8 cellular contexts compared by ENCODE assay signal in genomic region chr11:125494987-125495725, GRCh38. TPM values are rescaled to one million over a fixed set of nuclear protein-coding genes. Genes with fewer than 3 reads are reported as not detected.
DNase-seq lines count a peak whose midpoint lies in the region; ATAC-seq and TF ChIP-seq lines count a peak whose summit lies in the region.

No MANE protein-coding gene starts in this region.

- H3K9ac ChIP-seq in BLaER1 = no peak overlapping the region

- TF ChIP-seq CTCF in fibroblast of pulmonary artery (IDR thresholded peaks at IDR 0.05; ENCODE audit: low read length, missing control alignments) (no peak), uterus (IDR thresholded peaks at IDR 0.05) (no peak)

- peak; percentile 33 to 35 for DNase-seq in activated T-cell treated with anti-CD3 and anti-CD28 coated beads, Interleukin-2, amount 50 U/mL, for 48 hours
- DNase-seq in fibroblast of pulmonary artery (ENCODE audit: low read depth) = peak; percentile 40
- DNase-seq in uterus = peak; percentile 35 to 47
- DNase-seq in NCI-H1436 treated with DMSO at 0.1 percent for 48 hours (lab: John Stamatoyannopoulos, UW) = no peak
- DNase-seq in SKM-1 treated with dmso at 0.1 percent for 144 hours (lab: John Stamatoyannopoulos, UW; ENCODE audit: unreplicated experiment) = no peak

- no peaks in the 10 kb centered on the region for H3K4me1 ChIP-seq in BLaER1
- H3K4me1 ChIP-seq in muscle layer of duodenum (ENCODE audit: control insufficient read depth in 1 of 2, insufficient read depth in 2 of 2, low read length in 2 of 2) = peaks cover 6 to 24% of the 10 kb centered on the region in 2 donors
- no peaks in the 10 kb centered on the region for H3K4me1 ChIP-seq in uterus

- intact Hi-C loops in uterus (cut with DNase I; ENCODE audit: low total_unique reads) = no loop called here

- no peaks in the 10 kb centered on the region for H4K20me1 ChIP-seq in BLaER1

- peak; percentile 33 for ATAC-seq in GM21723 (IDR thresholded peaks at IDR 0.05; ENCODE audit: unreplicated experiment)

- H3K9me3 ChIP-seq in BLaER1 (peaks cover 17% of the 10 kb centered on the region), muscle layer of duodenum (ENCODE audit: control insufficient read depth in 1 of 2, low read length in 2 of 2) (no peaks in the 10 kb centered on the region), uterus (no peaks in the 10 kb centered on the region)

- no peaks in the 10 kb centered on the region for H3K36me3 ChIP-seq in BLaER1
- no peaks in the 10 kb centered on the region for H3K36me3 ChIP-seq in muscle layer of duodenum (ENCODE audit: control insufficient read depth in 1 of 2, insufficient read depth in 2 of 2, low read length in 2 of 2)
- no peaks in the 10 kb centered on the region for H3K36me3 ChIP-seq in uterus

- H3K27ac ChIP-seq in BLaER1 (no peak overlapping the region), muscle layer of duodenum (ENCODE audit: low read length) (no peak overlapping the region), uterus (peak overlapping the region; percentile 67 to 85)

- TF ChIP-seq POLR2A in uterus (IDR thresholded peaks at IDR 0.05) = no peak

- H3K4me2 ChIP-seq in BLaER1 = peak overlapping the region; percentile 55

- H3K27me3 ChIP-seq in BLaER1 (peaks cover 37% of the 10 kb centered on the region), muscle layer of duodenum (ENCODE audit: low read depth, low read length) (peaks cover 16% of the 10 kb centered on the region), uterus (no peaks in the 10 kb centered on the region)

- peak overlapping the region; percentile 56 for H3K4me3 ChIP-seq in BLaER1
- H3K4me3 ChIP-seq in fibroblast of pulmonary artery (replicated peaks; ENCODE audit: low read depth, low read length) = peak overlapping the region; percentile 79
- H3K4me3 ChIP-seq in muscle layer of duodenum (ENCODE audit: low read depth in 1 of 2, low read length in 2 of 2) = peak overlapping the region; percentile 66 to 71
- H3K4me3 ChIP-seq in uterus = peak overlapping the region; percentile 64 to 71

RNA-seq across cellular contexts. Expression of gene FEZ1, which starts 0.9 kb away (rescaled TPM):
- total RNA-seq in uterus = 100 to 1,000 TPM in 1 of 4 donors, 10 to 100 TPM in 3; 27.8 to 126 (median 43.1) TPM

Comparison
In these comparisons a context has a peak if more than half of its experiments do, and no peak if none do; other contexts are left out.
1. H3K27ac ChIP-seq: peak in uterus (2 of 2); none in BLaER1 (single experiment) and muscle layer of duodenum (single experiment).
2. DNase-seq: peak in activated T-cell treated with anti-CD3 and anti-CD28 coated beads, Interleukin-2, amount 50 U/mL, for 48 hours (2 of 2), fibroblast of pulmonary artery (single experiment) and uterus (2 of 2); none in NCI-H1436 treated with DMSO at 0.1 percent for 48 hours (single experiment) and SKM-1 treated with dmso at 0.1 percent for 144 hours (single experiment).
3. Peak in every context shown above with its lines, with median percentiles within 50 percentile points of each other: H3K4me3 ChIP-seq.